ENCODE assay signal across 13 cellular contexts in the genomic region with DNA sequence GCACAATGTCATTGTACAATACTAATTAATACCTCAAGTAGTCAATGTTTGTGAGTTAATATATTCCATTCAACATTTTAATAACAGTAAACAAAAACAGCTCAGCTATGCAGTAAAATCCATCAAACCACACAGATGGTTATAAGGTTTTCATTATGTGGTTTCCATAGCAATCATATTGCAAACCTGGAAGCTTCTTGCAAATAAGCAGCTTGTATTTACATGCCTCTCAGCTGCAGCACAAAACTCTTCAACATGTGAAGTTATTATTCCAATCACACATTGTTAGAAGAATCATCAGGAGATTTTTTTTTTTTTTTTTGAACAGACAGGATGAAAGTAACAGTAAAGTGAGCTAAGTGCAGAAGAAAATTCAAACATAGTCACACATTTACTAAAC.
"Had no signal": no experiment of that assay in that cellular context is flagged by ENCODE, and none has a peak within 500 bp of the region (broad histone marks: within the 10 kb centered on the region; RNA-seq: fewer than 3 reads in every experiment).

No MANE protein-coding gene starts in this region.

- DNase-seq: activated CD4-positive, alpha-beta T cell treated with anti-CD3 and anti-CD28 coated beads, Interleukin-2, amount 50 U/mL, for 1 hour; activated naive CD8-positive, alpha-beta T cell treated with anti-CD3 and anti-CD28 coated beads for 36 hours; foreskin melanocyte; kidney glomerular epithelial cell; nephron progenitor cell; right cardiac atrium; small intestine; stimulated activated naive CD8-positive, alpha-beta T cell treated with anti-CD3 and anti-CD28 coated beads, Interleukin-15, Interleukin-2, amounts not matched to agents 100 U/mL and 50 U/mL, for 24 hours; transverse colon had no signal

- H3K4me3 ChIP-seq: coronary artery, esophagus muscularis mucosa, prostate gland, transverse colon, vagina had no signal

- H3K9me3 ChIP-seq: esophagus muscularis mucosa, prostate gland, transverse colon, vagina had no signal

- H3K36me3 ChIP-seq: esophagus muscularis mucosa, prostate gland, transverse colon, vagina had no signal

- H3K27me3 ChIP-seq: esophagus muscularis mucosa, transverse colon, vagina had no signal

- H3K27ac ChIP-seq: coronary artery, esophagus muscularis mucosa, prostate gland, transverse colon, vagina had no signal

- H3K4me1 ChIP-seq: prostate gland, vagina had no signal
